8 cellular contexts compared by ENCODE assay signal in genomic region chr14:73644531-73645247, GRCh38. TPM values are rescaled to one million over a fixed set of nuclear protein-coding genes. Genes with fewer than 3 reads are reported as not detected.
A peak's percentile ranks its signal among the peaks of the same experiment; 100 is the strongest.
DNase-seq lines count a peak whose midpoint lies in the region; ATAC-seq and TF ChIP-seq lines count a peak whose summit lies in the region.

Gene DNAL1, plus strand, starts transcription at chr14:73644986. Its CDS starts 54 bp downstream, at chr14:73645040.

- H3K4me1 Mint-ChIP-seq in stimulated activated naive CD8-positive, alpha-beta T cell treated with anti-CD3 and anti-CD28 coated beads, Interleukin-15, amount 100 ng/mL, for 72 hours: peaks cover 18% of the 10 kb centered on the region

- H3K4me1 ChIP-seq in ES-I3 (ENCODE audit: insufficient read depth, low read length): no peaks in the 10 kb centered on the region
- H3K4me1 ChIP-seq in HAP-1: peaks cover 3% of the 10 kb centered on the region

- H4K20me1 ChIP-seq in neural cell (ENCODE audit: insufficient read depth): no peaks in the 10 kb centered on the region

- H3K27ac ChIP-seq in neural cell (ENCODE audit: low read length): peak within 1 kb of the TSS; percentile 75

- no peak for TF ChIP-seq EP300 in neural cell (conservative IDR thresholded peaks at IDR 0.05; ENCODE audit: poor library complexity, severe bottlenecking)

- peak within 1 kb of the TSS; percentile 88 to 91 for H3K4me3 Mint-ChIP-seq in stimulated activated naive CD8-positive, alpha-beta T cell treated with anti-CD3 and anti-CD28 coated beads, Interleukin-15, amount 100 ng/mL, for 72 hours

- H2AFZ ChIP-seq in neural cell (ENCODE audit: low read depth, low read length): peak within 1 kb of the TSS; percentile 84

- H3K4me3 ChIP-seq in HAP-1: peak within 1 kb of the TSS; percentile 63
- peak within 1 kb of the TSS; percentile 76 for H3K4me3 ChIP-seq in MG63
- peak within 1 kb of the TSS; percentile 87 for H3K4me3 ChIP-seq in fibroblast of villous mesenchyme (ENCODE audit: low read depth, low read length)
- peak within 1 kb of the TSS; percentile 89 for H3K4me3 ChIP-seq in neural cell (ENCODE audit: low read length)

- peak; percentile 100 for ATAC-seq in stimulated activated naive CD8-positive, alpha-beta T cell treated with anti-CD3 and anti-CD28 coated beads, Interleukin-15, amount 100 ng/mL, for 72 hours

- H3K27me3 ChIP-seq in HAP-1 (ENCODE audit: low read depth) (no peaks in the 10 kb centered on the region), MG63 (no peaks in the 10 kb centered on the region), neural cell (ENCODE audit: insufficient read depth, low read depth, low read length) (no peaks in the 10 kb centered on the region)

- no peaks in the 10 kb centered on the region for H3K27me3 Mint-ChIP-seq in stimulated activated naive CD8-positive, alpha-beta T cell treated with anti-CD3 and anti-CD28 coated beads, Interleukin-15, amount 100 ng/mL, for 72 hours

- no peak for TF ChIP-seq CTCF in fibroblast of villous mesenchyme (IDR thresholded peaks at IDR 0.05; ENCODE audit: insufficient read depth, low read depth, low read length)
- TF ChIP-seq CTCF in neural cell (IDR thresholded peaks at IDR 0.05; ENCODE audit: poor library complexity, severe bottlenecking): peak; percentile 23

- in situ Hi-C loops in HAP-1 (cut with MboI; ENCODE audit: low sequenced_read_pairs): no loop called here

- H3K79me2 ChIP-seq in neural cell (replicated peaks; ENCODE audit: insufficient read depth, low read length): peaks cover 18% of the 10 kb centered on the region

- H3K9ac ChIP-seq in ES-I3 (ENCODE audit: low read depth, low read length) (peak within 1 kb of the TSS; percentile 95), neural cell (ENCODE audit: low read length) (peak within 1 kb of the TSS; percentile 76)

- H3K4me2 ChIP-seq in neural cell (ENCODE audit: low read length): peak within 1 kb of the TSS; percentile 92

- H3K36me3 ChIP-seq in ES-I3 (ENCODE audit: insufficient read depth, low read length): no peaks in the 10 kb centered on the region
- no peaks in the 10 kb centered on the region for H3K36me3 ChIP-seq in HAP-1 (replicated peaks)
- H3K36me3 ChIP-seq in MG63: no peaks in the 10 kb centered on the region
- no peaks in the 10 kb centered on the region for H3K36me3 ChIP-seq in neural cell (ENCODE audit: insufficient read depth, low read length)

- H3K9me3 ChIP-seq in ES-I3 (ENCODE audit: control insufficient read depth, insufficient read depth, low read length): no peaks in the 10 kb centered on the region
- H3K9me3 ChIP-seq in HAP-1: no peaks in the 10 kb centered on the region
- H3K9me3 ChIP-seq in MG63: no peaks in the 10 kb centered on the region
- no peaks in the 10 kb centered on the region for H3K9me3 ChIP-seq in neural cell (ENCODE audit: low read length)

- H3K27ac Mint-ChIP-seq in stimulated activated naive CD8-positive, alpha-beta T cell treated with anti-CD3 and anti-CD28 coated beads, Interleukin-15, amount 100 ng/mL, for 72 hours: peak within 1 kb of the TSS; percentile 92 to 96

- no peaks in the 10 kb centered on the region for H3K9me2 ChIP-seq in neural cell (ENCODE audit: insufficient read depth, low read length)

- DNase-seq in HAP-1 (ENCODE audit: low spot score in 2 of 2) (peak; percentile 87 to 96), MG63 (peak; percentile 91), SHP77 (lab: John Stamatoyannopoulos, UW) (peak; percentile 90 to 91), activated gamma-delta T cell (lab: John Stamatoyannopoulos, UW) (peak; percentile 83), fibroblast of villous mesenchyme (ENCODE audit: low read depth) (peak; percentile 89)
- DNase-seq in stimulated activated naive CD8-positive, alpha-beta T cell treated with anti-CD3 and anti-CD28 coated beads, Interleukin-15, amount 100 ng/mL, for 72 hours: peak; percentile 89 to 93

- peak; percentile 29 for TF ChIP-seq RAD21 in neural cell (conservative IDR thresholded peaks at IDR 0.05)

- H3K9me3 Mint-ChIP-seq in stimulated activated naive CD8-positive, alpha-beta T cell treated with anti-CD3 and anti-CD28 coated beads, Interleukin-15, amount 100 ng/mL, for 72 hours: no peaks in the 10 kb centered on the region

- no peaks in the 10 kb centered on the region for H3F3A ChIP-seq in neural cell (ENCODE audit: insufficient read depth, low read length, poor library complexity, severe bottlenecking)

TF ChIP-seq in neural cell, 6 proteins besides CTCF, POLR2A, EP300 and RAD21:
- TF ChIP-seq EZH2 (IDR thresholded peaks at IDR 0.05; ENCODE audit: borderline replicate concordance, insufficient read depth, low read length, poor library complexity, severe bottlenecking): no peak
- TF ChIP-seq, protein P1, sequence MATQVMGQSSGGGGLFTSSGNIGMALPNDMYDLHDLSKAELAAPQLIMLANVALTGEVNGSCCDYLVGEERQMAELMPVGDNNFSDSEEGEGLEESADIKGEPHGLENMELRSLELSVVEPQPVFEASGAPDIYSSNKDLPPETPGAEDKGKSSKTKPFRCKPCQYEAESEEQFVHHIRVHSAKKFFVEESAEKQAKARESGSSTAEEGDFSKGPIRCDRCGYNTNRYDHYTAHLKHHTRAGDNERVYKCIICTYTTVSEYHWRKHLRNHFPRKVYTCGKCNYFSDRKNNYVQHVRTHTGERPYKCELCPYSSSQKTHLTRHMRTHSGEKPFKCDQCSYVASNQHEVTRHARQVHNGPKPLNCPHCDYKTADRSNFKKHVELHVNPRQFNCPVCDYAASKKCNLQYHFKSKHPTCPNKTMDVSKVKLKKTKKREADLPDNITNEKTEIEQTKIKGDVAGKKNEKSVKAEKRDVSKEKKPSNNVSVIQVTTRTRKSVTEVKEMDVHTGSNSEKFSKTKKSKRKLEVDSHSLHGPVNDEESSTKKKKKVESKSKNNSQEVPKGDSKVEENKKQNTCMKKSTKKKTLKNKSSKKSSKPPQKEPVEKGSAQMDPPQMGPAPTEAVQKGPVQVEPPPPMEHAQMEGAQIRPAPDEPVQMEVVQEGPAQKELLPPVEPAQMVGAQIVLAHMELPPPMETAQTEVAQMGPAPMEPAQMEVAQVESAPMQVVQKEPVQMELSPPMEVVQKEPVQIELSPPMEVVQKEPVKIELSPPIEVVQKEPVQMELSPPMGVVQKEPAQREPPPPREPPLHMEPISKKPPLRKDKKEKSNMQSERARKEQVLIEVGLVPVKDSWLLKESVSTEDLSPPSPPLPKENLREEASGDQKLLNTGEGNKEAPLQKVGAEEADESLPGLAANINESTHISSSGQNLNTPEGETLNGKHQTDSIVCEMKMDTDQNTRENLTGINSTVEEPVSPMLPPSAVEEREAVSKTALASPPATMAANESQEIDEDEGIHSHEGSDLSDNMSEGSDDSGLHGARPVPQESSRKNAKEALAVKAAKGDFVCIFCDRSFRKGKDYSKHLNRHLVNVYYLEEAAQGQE (IDR thresholded peaks at IDR 0.05; ENCODE audit: borderline replicate concordance): no peak
- no peak for TF ChIP-seq TAF1 (IDR thresholded peaks at IDR 0.05; ENCODE audit: low read depth)
- peak; percentile 69 for TF ChIP-seq POLR2AphosphoS5 (IDR thresholded peaks at IDR 0.05)
- TF ChIP-seq SMC3 (conservative IDR thresholded peaks at IDR 0.05; ENCODE audit: poor library complexity): peak; percentile 32
- peak; percentile 79 for TF ChIP-seq MXI1 (conservative IDR thresholded peaks at IDR 0.05; ENCODE audit: poor library complexity, severe bottlenecking)

RNA-seq across cellular contexts. Expression of gene DNAL1, which starts in this region (rescaled TPM):
- total RNA-seq in MG63 (2014; rRNA removed; shearing (Covaris generic); ENCODE audit: low replicate concordance): 7.0 and 92.2 TPM in 2 replicates
- total RNA-seq in fibroblast of villous mesenchyme: 9.0 and 9.9 TPM in 2 replicates
- 28.7 and 33.4 TPM in 2 replicates for polyA plus RNA-seq in neural cell
- 32.9 and 35.9 TPM in 2 replicates for polyA minus RNA-seq in neural cell

Comparison
In these comparisons a context has a peak if more than half of its experiments do, and no peak if none do; other contexts are left out.
1. Peak in every context shown above with its lines: DNase-seq, ATAC-seq, H3K4me3 ChIP-seq and H3K27ac ChIP-seq.